6 cellular contexts compared by ENCODE assay signal in genomic region chr22:39040155-39040537, GRCh38. TPM values are rescaled to one million over a fixed set of nuclear protein-coding genes. Genes with fewer than 3 reads are reported as not detected.
DNase-seq lines count a peak whose midpoint lies in the region; ATAC-seq, FAIRE-seq and TF ChIP-seq lines count a peak whose summit lies in the region.
"Not testable (repeated sequence)": the region's sequence is repeated elsewhere in the genome, so short reads cannot be mapped to it uniquely, and the experiment has no call there.

No MANE protein-coding gene starts in this region.

- H3K27me3 Mint-ChIP-seq in MCF 10A (ENCODE audit: insufficient read depth, unreplicated experiment); progenitor cell of endocrine pancreas: not testable (repeated sequence)

- TF ChIP-seq POLR2A in A549 (IDR thresholded peaks at IDR 0.05; ENCODE audit: low read length): not testable (repeated sequence)

- TF ChIP-seq EP300 in A549 (IDR thresholded peaks at IDR 0.05): not testable (repeated sequence)

- H3K9me3 ChIP-seq in A549; HEK293 (ENCODE audit: control insufficient read depth, insufficient read depth, low read depth, low read length); iPS-20b (ENCODE audit: insufficient read depth, low read depth, low read length): not testable (repeated sequence)

- peak in 1 of 2 experiments; percentile 21; a peak in 2 of 6 replicates for ATAC-seq in A549

- H3K27ac Mint-ChIP-seq in MCF 10A (ENCODE audit: low read depth, unreplicated experiment): not testable (repeated sequence)
- peak overlapping the region; percentile 96 for H3K27ac Mint-ChIP-seq in progenitor cell of endocrine pancreas

- H3K9me3 Mint-ChIP-seq in MCF 10A (ENCODE audit: unreplicated experiment); progenitor cell of endocrine pancreas (ENCODE audit: low read depth): not testable (repeated sequence)

- not testable (repeated sequence) for H3K4me1 ChIP-seq in A549; HEK293 (ENCODE audit: control insufficient read depth, insufficient read depth, low read length)
- H3K4me1 ChIP-seq in iPS-20b (ENCODE audit: insufficient read depth, low read length): peaks cover 10% of the 10 kb centered on the region; the same call in 1 of the 2 replicates

- H3K27me3 ChIP-seq in iPS-20b (ENCODE audit: insufficient read depth, low read length): not testable (repeated sequence)

- POLR2A ChIA-PET in A549 (lab: Yijun Ruan, JAX); HEK293 (lab: Yijun Ruan, JAX); MCF 10A (lab: Yijun Ruan, JAX): not testable (repeated sequence)

- TF ChIP-seq CTCF in A549 (IDR thresholded peaks at IDR 0.05); HEK293 (tag by site-specific recombination; IDR thresholded peaks at IDR 0.05); VCaP (conservative IDR thresholded peaks at IDR 0.05); MCF 10A (IDR thresholded peaks at IDR 0.05; ENCODE audit: unreplicated experiment); progenitor cell of endocrine pancreas (IDR thresholded peaks at IDR 0.05; ENCODE audit: unreplicated experiment): not testable (repeated sequence)

- H3K27ac ChIP-seq in A549 (peak overlapping the region; percentile 50 to 79; a peak in 3 of 6 replicates), HEK293 (ENCODE audit: extremely low read depth, low read depth, low read length) (peak overlapping the region; percentile 1; the same call in 1 of the 2 replicates), VCaP (peak overlapping the region; percentile 84)
- not testable (repeated sequence) for H3K27ac ChIP-seq in iPS-20b (ENCODE audit: low read length)

- H3K36me3 ChIP-seq in HEK293 (ENCODE audit: control insufficient read depth in 2 of 2, insufficient read depth in 1 of 2, low read length in 2 of 2); iPS-20b (ENCODE audit: insufficient read depth, low read depth, low read length): not testable (repeated sequence)

- not testable (repeated sequence) for H3K36me3 Mint-ChIP-seq in MCF 10A (ENCODE audit: insufficient read depth, unreplicated experiment); progenitor cell of endocrine pancreas (ENCODE audit: insufficient read depth)

- TF ChIP-seq RAD21 in A549 (conservative IDR thresholded peaks at IDR 0.05 in 1 of 2, IDR thresholded peaks at IDR 0.05 in 1 of 2): not testable (repeated sequence)

- H3K4me1 Mint-ChIP-seq in MCF 10A (ENCODE audit: insufficient read depth, unreplicated experiment): not testable (repeated sequence)
- H3K4me1 Mint-ChIP-seq in progenitor cell of endocrine pancreas (ENCODE audit: low read depth): peaks cover 38% of the 10 kb centered on the region

- H3K4me2 ChIP-seq in A549: peak overlapping the region; percentile 61

- BruUV-seq in MCF 10A (replicated peaks; lab: Mats Ljungman, UMichigan): not testable (repeated sequence)

- H3K4me3 Mint-ChIP-seq in MCF 10A (ENCODE audit: unreplicated experiment) (peak overlapping the region; percentile 40), progenitor cell of endocrine pancreas (ENCODE audit: low read depth) (peak overlapping the region; percentile 69)

- WGBS in A549 (ENCODE audit: missing lambda C conversion rate): 54% methylated on average over 9 of the region's 14 CpGs

- CTCF ChIA-PET in A549 (lab: Yijun Ruan, JAX); MCF 10A (lab: Yijun Ruan, JAX): not testable (repeated sequence)
- CTCF ChIA-PET in HEK293 (lab: Yijun Ruan, JAX): interaction anchor here (0.5 kb wide), 1 partner anchor 94 kb away, joined by 3 read pairs; no protein-coding TSS in a partner anchor

- FAIRE-seq in A549 (lab: Jason Lieb, UNC): not testable (repeated sequence)

- peak overlapping the region; percentile 53; the same call in 1 of the 2 replicates for H3K9ac ChIP-seq in iPS-20b (ENCODE audit: low read depth, low read length)

- DNase-seq in A549 (ENCODE audit: low read depth in 1 of 2, low spot score in 1 of 2); MCF 10A (ENCODE audit: unreplicated experiment); progenitor cell of endocrine pancreas (ENCODE audit: low spot score, unreplicated experiment): not testable (repeated sequence)

- peak overlapping the region; percentile 25; the same call in 1 of the 3 replicates for H3K4me3 ChIP-seq in A549
- H3K4me3 ChIP-seq in HEK293 (ENCODE audit: low read depth, low read length): peak overlapping the region; percentile 2; the same call in 1 of the 2 replicates
- peak overlapping the region; percentile 57 for H3K4me3 ChIP-seq in iPS-20b (ENCODE audit: low read length)

- intact Hi-C loops in MCF 10A (cut with micrococcal nuclease): not testable (repeated sequence)

TF ChIP-seq in HEK293, 187 proteins besides CTCF, POLR2A, EP300 and RAD21:
- peak; percentile 10; the same call in 1 of the 2 replicates for TF ChIP-seq KLF1 (tag by site-specific recombination; IDR thresholded peaks at IDR 0.05)
- TF ChIP-seq ZIC2 (tag by site-specific recombination; IDR thresholded peaks at IDR 0.05): peak; percentile 92
- peak; percentile 55; the same call in 1 of the 2 replicates for TF ChIP-seq SP2 (tag by site-specific recombination; IDR thresholded peaks at IDR 0.05)
- peak; percentile 57; the same call in 1 of the 2 replicates for TF ChIP-seq ZBTB17 (tag by site-specific recombination; IDR thresholded peaks at IDR 0.05)
- TF ChIP-seq ZFHX2 (tag by site-specific recombination; conservative IDR thresholded peaks at IDR 0.05): peak; percentile 69
- peak; percentile 21; the same call in 1 of the 2 replicates for TF ChIP-seq KLF9 (tag by site-specific recombination; IDR thresholded peaks at IDR 0.05; ENCODE audit: low read depth)
- TF ChIP-seq EGR2 (tag by site-specific recombination; IDR thresholded peaks at IDR 0.05; ENCODE audit: low read depth): peak; percentile 70
- peak; percentile 34; the same call in 1 of the 2 replicates for TF ChIP-seq GLIS2 (tag by site-specific recombination; IDR thresholded peaks at IDR 0.05)
- 0 out of 2 replicates have a peak, but pooled peaks have one; percentile 12 for TF ChIP-seq IKZF3 (tag by site-specific recombination; IDR thresholded peaks at IDR 0.05)
- TF ChIP-seq GLIS1 (tag by site-specific recombination; IDR thresholded peaks at IDR 0.05): peak; percentile 86

RNA-seq across cellular contexts. Expression of gene APOBEC3F, which starts 0.5 kb away (rescaled TPM):
- 2.9 and 4.0 TPM in 2 replicates for polyA plus RNA-seq in A549 (2011; rRNA removed)
- 2.3 and 2.4 TPM in 2 replicates for polyA plus RNA-seq in A549 (2012; cell fraction: cytosol; rRNA removed)
- polyA plus RNA-seq in A549 (2012; cell fraction: nucleus; rRNA removed): 1.5 and 1.6 TPM in 2 replicates
- 3.3 to 4.3 TPM (median 4.3 TPM) in 3 replicates for polyA plus RNA-seq in A549 (2017; fragmentation: RNase III; extraction: RNeasy Plus Mini Kit Qiagen cat#74134 plus additional on column Dnase treatment)
- polyA minus RNA-seq in A549 (2011; rRNA and poly(A)+ RNA removed): 4.8 and 10.3 TPM in 2 replicates
- 1.3 and 1.4 TPM in 2 replicates for total RNA-seq in MCF 10A (2022)
- 23.6 and 25.3 TPM in 2 replicates for total RNA-seq in progenitor cell of endocrine pancreas

RNA-seq across cellular contexts. Expression of gene APOBEC3D, which starts 19.2 kb away (rescaled TPM):
- polyA plus RNA-seq in A549 (2011; rRNA removed) (0.66 and 0.67 TPM in 2 replicates), A549 (2017; fragmentation: RNase III; extraction: RNeasy Plus Mini Kit Qiagen cat#74134 plus additional on column Dnase treatment) (0.29 to 0.33 TPM (median 0.30 TPM) in 3 replicates)
- 0.09 and 0.26 TPM in 2 replicates for polyA plus RNA-seq in A549 (2012; cell fraction: cytosol; rRNA removed)
- 1.2 and 1.5 TPM in 2 replicates for polyA plus RNA-seq in A549 (2012; cell fraction: nucleus; rRNA removed)
- polyA minus RNA-seq in A549 (2011; rRNA and poly(A)+ RNA removed): not detected in 2 replicates
- total RNA-seq in MCF 10A (2022) (0.14 and 0.83 TPM in 2 replicates), progenitor cell of endocrine pancreas (2.0 and 2.4 TPM in 2 replicates)

RNA-seq across cellular contexts. Expression of gene APOBEC3C, which starts 26.1 kb away (rescaled TPM):
- polyA plus RNA-seq in A549 (2011; rRNA removed): 15.1 and 22.2 TPM in 2 replicates
- polyA plus RNA-seq in A549 (2012; cell fraction: cytosol; rRNA removed): 8.4 and 10.6 TPM in 2 replicates
- polyA plus RNA-seq in A549 (2012; cell fraction: nucleus; rRNA removed): 9.4 and 10.2 TPM in 2 replicates
- polyA plus RNA-seq in A549 (2017; fragmentation: RNase III; extraction: RNeasy Plus Mini Kit Qiagen cat#74134 plus additional on column Dnase treatment): 29.3 to 31.7 TPM (median 31.1 TPM) in 3 replicates
- 14.1 and 21.0 TPM in 2 replicates for polyA minus RNA-seq in A549 (2011; rRNA and poly(A)+ RNA removed)
- total RNA-seq in MCF 10A (2022): 24.8 and 30.1 TPM in 2 replicates
- total RNA-seq in progenitor cell of endocrine pancreas: 4.2 and 7.0 TPM in 2 replicates

RNA-seq across cellular contexts. Expression of gene APOBEC3G, which starts 36.9 kb away (rescaled TPM):
- polyA plus RNA-seq in A549 (2011; rRNA removed) (not detected in 2 replicates), A549 (2017; fragmentation: RNase III; extraction: RNeasy Plus Mini Kit Qiagen cat#74134 plus additional on column Dnase treatment) (0.16 TPM in 1 of 3 replicates, not detected in the others)
- 0.04 TPM in 1 of 2 replicates, not detected in the other for polyA plus RNA-seq in A549 (2012; cell fraction: cytosol; rRNA removed)
- polyA plus RNA-seq in A549 (2012; cell fraction: nucleus; rRNA removed): not detected in 2 replicates
- polyA minus RNA-seq in A549 (2011; rRNA and poly(A)+ RNA removed): not detected in 2 replicates
- total RNA-seq in MCF 10A (2022) (0.49 and 0.54 TPM in 2 replicates), progenitor cell of endocrine pancreas (4.8 and 7.9 TPM in 2 replicates)

RNA-seq across cellular contexts. Expression of gene APOBEC3H, which starts 56.9 kb away (rescaled TPM):
- polyA plus RNA-seq in A549 (2011; rRNA removed): 0.43 and 0.48 TPM in 2 replicates
- polyA plus RNA-seq in A549 (2012; cell fraction: cytosol; rRNA removed): 0.09 and 0.14 TPM in 2 replicates
- 0.32 and 0.43 TPM in 2 replicates for polyA plus RNA-seq in A549 (2012; cell fraction: nucleus; rRNA removed)
- polyA plus RNA-seq in A549 (2017; fragmentation: RNase III; extraction: RNeasy Plus Mini Kit Qiagen cat#74134 plus additional on column Dnase treatment): 0.39 to 0.45 TPM in 2 of 3 replicates, not detected in the other
- polyA minus RNA-seq in A549 (2011; rRNA and poly(A)+ RNA removed): not detected in 2 replicates
- 0.86 and 1.2 TPM in 2 replicates for total RNA-seq in MCF 10A (2022)
- total RNA-seq in progenitor cell of endocrine pancreas: not detected in 2 replicates

Comparison
In these comparisons a context has a peak if more than half of its experiments do, and no peak if none do; other contexts are left out.
1. H3K4me3 ChIP-seq: peak in every context shown above with its lines; median percentile 57 in iPS-20b; 25 in A549; 2 in HEK293.
2. RNA of gene APOBEC3F, which starts 0.5 kb away (total RNA-seq): 23.6 to 25.3 TPM in progenitor cell of endocrine pancreas; 1.3 to 1.4 TPM in MCF 10A; every median in the first group is over 10 times any median in the second.